Comparison of ENCODE assay signal across 8 cellular contexts in genomic region chr17:81328925-81329278, GRCh38. TPM values are rescaled to one million over a fixed set of nuclear protein-coding genes. Genes with fewer than 3 reads are reported as not detected.
DNase-seq lines count a peak whose midpoint lies in the region; ATAC-seq and TF ChIP-seq lines count a peak whose summit lies in the region.

No MANE protein-coding gene starts in this region.

- ATAC-seq in GM19324 (IDR thresholded peaks at IDR 0.05; ENCODE audit: low FRiP score, unreplicated experiment): no peak
- ATAC-seq in GM21526 (IDR thresholded peaks at IDR 0.05; ENCODE audit: low FRiP score, unreplicated experiment): no peak
- no peak for ATAC-seq in HG02763 (IDR thresholded peaks at IDR 0.05; ENCODE audit: unreplicated experiment)

- H3K4me1 ChIP-seq in skeletal muscle tissue (ENCODE audit: control insufficient read depth in 3 of 3, insufficient read depth in 3 of 3, low read length in 3 of 3): peaks cover 48 to 72% (median 66%) of the 10 kb centered on the region in 3 donors

- H3K4me3 ChIP-seq in iPS-18c (ENCODE audit: insufficient read depth, low read depth, low read length): 0 out of 2 replicates have a peak overlapping the region, but pooled peaks have one; percentile 15
- H3K4me3 ChIP-seq in skeletal muscle tissue (ENCODE audit: low read length in 3 of 3): peak overlapping the region in 2 of 3 donors; percentile 9 to 57

- H3K27ac Mint-ChIP-seq in HFFc6: peak overlapping the region; percentile 72; the same call in 1 of the 2 replicates

- H3K36me3 Mint-ChIP-seq in HFFc6 (ENCODE audit: low read depth): no peaks in the 10 kb centered on the region

- H3K9me3 ChIP-seq in iPS-18c (ENCODE audit: control insufficient read depth, insufficient read depth, low read length) (no peaks in the 10 kb centered on the region), skeletal muscle tissue (ENCODE audit: control insufficient read depth in 3 of 3, low read length in 3 of 3) (no peaks in the 10 kb centered on the region)

- H3K27me3 Mint-ChIP-seq in HFFc6 (ENCODE audit: insufficient read depth): peaks cover 28% of the 10 kb centered on the region

- peak overlapping the region; percentile 47; the same call in 1 of the 2 replicates for H3K4me3 Mint-ChIP-seq in HFFc6

- H3K4me1 Mint-ChIP-seq in HFFc6 (ENCODE audit: low read depth): peaks cover 22% of the 10 kb centered on the region

- DNase-seq in HFFc6: no peak
- no peak for DNase-seq in COLO829 (ENCODE audit: low spot score)

- H3K27ac ChIP-seq in VCaP: peak overlapping the region; percentile 98
- H3K27ac ChIP-seq in skeletal muscle tissue (ENCODE audit: low read depth, low read length): peak overlapping the region; percentile 94

- H3K9me3 Mint-ChIP-seq in HFFc6: no peaks in the 10 kb centered on the region

- TF ChIP-seq CTCF in HFFc6 (IDR thresholded peaks at IDR 0.05) (no peak), VCaP (conservative IDR thresholded peaks at IDR 0.05) (no peak)

- H3K9ac ChIP-seq in skeletal muscle tissue (ENCODE audit: low read depth in 1 of 3, low read length in 3 of 3): peak overlapping the region; percentile 73 to 77 (median 76)

- no peaks in the 10 kb centered on the region for H3K36me3 ChIP-seq in skeletal muscle tissue (ENCODE audit: control insufficient read depth in 3 of 3, insufficient read depth in 3 of 3, low read length in 3 of 3)

- H3K27me3 ChIP-seq in skeletal muscle tissue (ENCODE audit: control insufficient read depth in 3 of 3, insufficient read depth in 3 of 3, low read length in 3 of 3): no peaks in the 10 kb centered on the region

RNA-seq across cellular contexts. Expression of gene SLC38A10, which starts 33.8 kb away (rescaled TPM):
- total RNA-seq in HFFc6 (2021; fragmentation: NEBNext Ultra II Directional; extraction: Animal tissue kit (Norgen Biotek cat#: 25700)): 10 to 100 TPM; 71.2 to 88.3 (median 72.2) TPM
- total RNA-seq in skeletal muscle tissue: 26.1 TPM
